In the genomic region with DNA sequence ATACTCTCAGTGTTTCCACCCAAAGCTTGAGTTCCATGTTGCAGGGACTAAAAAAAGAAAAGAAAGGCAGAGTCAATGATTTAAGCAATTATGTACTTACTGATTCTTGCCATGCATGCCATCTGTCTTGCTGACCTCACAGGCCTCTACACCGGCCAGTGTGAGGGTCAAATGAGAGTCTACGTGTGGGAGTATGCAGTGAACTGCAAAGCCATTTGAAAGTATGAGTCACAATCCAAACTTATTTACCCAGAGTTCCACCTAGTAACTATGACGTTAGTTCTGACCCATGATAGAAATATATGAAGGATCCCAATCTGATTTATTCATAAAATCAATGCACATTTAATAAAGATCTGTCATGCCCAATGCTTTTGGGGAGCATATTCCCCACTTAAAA, we compare ENCODE assay signal across 13 cellular contexts. TPM values are rescaled to one million over a fixed set of nuclear protein-coding genes. Genes with fewer than 3 reads are reported as not detected.
DNase-seq lines count a peak whose midpoint lies in the region; ATAC-seq, FAIRE-seq and TF ChIP-seq lines count a peak whose summit lies in the region.
"Had no signal": no experiment of that assay in that cellular context is flagged by ENCODE, and none has a peak within 500 bp of the region (broad histone marks: within the 10 kb centered on the region; RNA-seq: fewer than 3 reads in every experiment).

No MANE protein-coding gene starts in this region.

- H3K9me3 Mint-ChIP-seq in chondrocyte (ENCODE audit: low read depth): no peaks in the 10 kb centered on the region

- H3K4me1 Mint-ChIP-seq in chondrocyte (ENCODE audit: low read depth): peaks cover 16% of the 10 kb centered on the region
- H3K4me1 Mint-ChIP-seq: stimulated activated memory B cell treated with anti-CD40 and anti-IgM and Interleukin-4, amounts not matched to agents 10 μg/mL and 1 μg/mL and 100 μg/mL, for 72 hours had no signal

- ATAC-seq in GM18909 (IDR thresholded peaks at IDR 0.05; ENCODE audit: poor library complexity, unreplicated experiment): peak; percentile 77
- ATAC-seq in HG03469 (IDR thresholded peaks at IDR 0.05; ENCODE audit: unreplicated experiment): peak; percentile 73
- ATAC-seq: lower lobe of right lung; stimulated activated memory B cell treated with anti-CD40 and anti-IgM and Interleukin-4, amounts not matched to agents 10 μg/mL and 1 μg/mL and 100 μg/mL, for 72 hours had no signal

- no peak for TF ChIP-seq CTCF in chondrocyte (IDR thresholded peaks at IDR 0.05)

- no peaks in the 10 kb centered on the region for H3K27me3 Mint-ChIP-seq in chondrocyte (ENCODE audit: low read depth)
- H3K27me3 Mint-ChIP-seq: stimulated activated memory B cell treated with anti-CD40 and anti-IgM and Interleukin-4, amounts not matched to agents 10 μg/mL and 1 μg/mL and 100 μg/mL, for 72 hours had no signal

- TF ChIP-seq POLR2A in GM12892 (IDR thresholded peaks at IDR 0.05; ENCODE audit: low read depth, low read length): no peak

- H3K27ac Mint-ChIP-seq in chondrocyte (ENCODE audit: unreplicated experiment): peak overlapping the region; percentile 37
- H3K27ac Mint-ChIP-seq: stimulated activated memory B cell treated with anti-CD40 and anti-IgM and Interleukin-4, amounts not matched to agents 10 μg/mL and 1 μg/mL and 100 μg/mL, for 72 hours had no signal

- FAIRE-seq in GM12892 (lab: Jason Lieb, UNC): no peak
- FAIRE-seq in GM19239 (lab: Jason Lieb, UNC): no peak

- H3K36me3 Mint-ChIP-seq in chondrocyte (ENCODE audit: low read depth): peaks cover 4% of the 10 kb centered on the region
- H3K36me3 Mint-ChIP-seq: stimulated activated memory B cell treated with anti-CD40 and anti-IgM and Interleukin-4, amounts not matched to agents 10 μg/mL and 1 μg/mL and 100 μg/mL, for 72 hours had no signal

- DNase-seq in AG08395 (ENCODE audit: low spot score) (peak; percentile 20), chondrocyte (ENCODE audit: low spot score) (no peak), GM12892 (ENCODE audit: insufficient read length) (no peak), NCI-H1694 (lab: John Stamatoyannopoulos, UW) (no peak), DMS153 (lab: John Stamatoyannopoulos, UW) (no peak), GM19239 (ENCODE audit: insufficient read length, low spot score) (no peak)
- DNase-seq: activated gamma-delta T cell treated with Interleukin-2 at 50 U/mL for 16 hours; effector CD4-positive, alpha-beta T cell; lower lobe of right lung; sigmoid colon had no signal

- H3K4me3 Mint-ChIP-seq in chondrocyte (ENCODE audit: unreplicated experiment): no peak overlapping the region
- H3K4me3 Mint-ChIP-seq: stimulated activated memory B cell treated with anti-CD40 and anti-IgM and Interleukin-4, amounts not matched to agents 10 μg/mL and 1 μg/mL and 100 μg/mL, for 72 hours had no signal

RNA-seq across cellular contexts. Expression of gene PDE1C, which starts 26.5 kb away (rescaled TPM):
- total RNA-seq in chondrocyte: 53.2 to 54.6 TPM (median 53.5 TPM) in 3 replicates
- polyA plus RNA-seq in GM12892 (2012; ENCODE audit: missing spikeins): 0.66 TPM
